Comparison of ENCODE assay signal across 8 cellular contexts in the genomic region with DNA sequence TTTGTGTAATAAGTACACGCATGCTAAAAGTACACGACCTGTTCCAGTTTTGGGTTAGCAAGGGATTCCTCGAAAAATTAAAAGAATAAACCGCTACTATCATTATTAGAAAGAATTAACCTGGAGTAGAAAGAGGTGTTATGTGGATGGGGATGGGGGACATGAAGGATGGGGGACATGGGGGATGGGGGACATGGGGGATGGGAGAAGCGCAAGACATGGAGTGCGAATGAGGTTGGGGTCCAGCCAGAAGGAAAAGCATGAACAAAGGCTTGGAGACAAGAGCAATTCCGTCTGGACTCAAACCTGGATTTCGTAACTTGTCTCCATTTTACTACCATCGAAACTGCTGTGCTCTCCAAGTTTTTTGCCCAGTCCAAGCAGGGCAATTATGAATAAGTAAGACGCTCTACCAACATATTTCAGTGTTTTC. TPM values are rescaled to one million over a fixed set of nuclear protein-coding genes. Genes with fewer than 3 reads are reported as not detected.
A peak's percentile ranks its signal among the peaks of the same experiment; 100 is the strongest.
DNase-seq lines count a peak whose midpoint lies in the region; ATAC-seq and TF ChIP-seq lines count a peak whose summit lies in the region.

No MANE protein-coding gene starts in this region.

- no peak for TF ChIP-seq CTCF in Panc1 (IDR thresholded peaks at IDR 0.05)

- H3K4me1 ChIP-seq in Panc1 (ENCODE audit: control insufficient read depth, insufficient read depth, low read length), result no peaks in the 10 kb centered on the region
- H3K4me1 ChIP-seq in neuron (ENCODE audit: insufficient read depth, low read length), result peaks cover 7% of the 10 kb centered on the region

- H3K9me3 ChIP-seq in Panc1 (ENCODE audit: control insufficient read depth, insufficient read depth, low read depth, low read length), result no peaks in the 10 kb centered on the region
- peaks cover 16% of the 10 kb centered on the region for H3K9me3 ChIP-seq in neuron (ENCODE audit: low read length)

- DNase-seq in NCI-H2029 treated with DMSO at 0.1 percent for 48 hours (lab: John Stamatoyannopoulos, UW) (peak; percentile 86), NCI-H2029 (lab: John Stamatoyannopoulos, UW) (no peak), Panc1 (ENCODE audit: low read depth, low spot score) (no peak), epithelial cell of prostate (ENCODE audit: low read depth, low spot score) (no peak), T-helper 9 cell (no peak), pons (ENCODE audit: low spot score) (no peak), foreskin melanocyte (no peak)

- in situ Hi-C loops in Panc1 (cut with HindIII; ENCODE audit: low pct_unique_long_range_greater_than_20kb, low sequenced_read_pairs), result no loop called here

- H3K4me3 ChIP-seq in Panc1 (ENCODE audit: low read depth in 2 of 2, low read length in 2 of 2) (peak overlapping the region; percentile 84 to 93), neuron (ENCODE audit: low read length) (peak overlapping the region; percentile 92)

- peak; percentile 13 for ATAC-seq in Panc1

- H3K36me3 ChIP-seq in Panc1 (ENCODE audit: control insufficient read depth, insufficient read depth, low read length) (no peaks in the 10 kb centered on the region; the same call in 1 of the 2 replicates), neuron (ENCODE audit: insufficient read depth, low read length) (no peaks in the 10 kb centered on the region)

- no TSS peak for BruUV-seq in Panc1 (replicated peaks; lab: Mats Ljungman, UMichigan)

- POLR2A ChIA-PET in Panc1 (lab: Charles Lee), result interaction anchor here (0.6 kb wide), 2 partner anchors 11 to 1466 kb away, joined by 3 to 4 read pairs; no protein-coding TSS in a partner anchor

- H3K27ac ChIP-seq in Panc1 (ENCODE audit: low read length), result peak overlapping the region; percentile 96
- peak overlapping the region; percentile 60 for H3K27ac ChIP-seq in epithelial cell of prostate

- peak overlapping the region; percentile 74 for H2AFZ ChIP-seq in neuron (ENCODE audit: low read depth, low read length)

- CTCF ChIA-PET in Panc1 (lab: Charles Lee), result interaction anchor here (0.5 to 0.7 kb wide), 2 partner anchors 11 to 395 kb away, joined by 6 read pairs; no protein-coding TSS in a partner anchor

- intact Hi-C loops in Panc1 (cut with micrococcal nuclease; ENCODE audit: unreplicated experiment), result no loop called here

- H3K27me3 ChIP-seq in Panc1 (ENCODE audit: control insufficient read depth, insufficient read depth, low read length) (no peaks in the 10 kb centered on the region), neuron (ENCODE audit: insufficient read depth, low read length) (no peaks in the 10 kb centered on the region)

RNA-seq across cellular contexts. Expression of gene KDM1A, which starts 0.6 kb away (rescaled TPM):
- total RNA-seq in Panc1 (2021; ENCODE audit: unreplicated experiment), result 120 TPM
- polyA plus RNA-seq in Panc1 (2012; ENCODE audit: insufficient read length), result 101 TPM

RNA-seq across cellular contexts. Expression of gene TEX46, which starts 3.0 kb away (rescaled TPM):
- not detected for total RNA-seq in Panc1 (2021; ENCODE audit: unreplicated experiment)
- polyA plus RNA-seq in Panc1 (2012; ENCODE audit: insufficient read length), result not detected

RNA-seq across cellular contexts. Expression of gene LACTBL1, which starts 46.0 kb away (rescaled TPM):
- total RNA-seq in Panc1 (2021; ENCODE audit: unreplicated experiment), result not detected
- polyA plus RNA-seq in Panc1 (2012; ENCODE audit: insufficient read length), result not detected
